Comparison of ENCODE assay signal across 18 cellular contexts in genomic region chr9:126410229-126410628, GRCh38.
DNase-seq lines count a peak whose midpoint lies in the region; ATAC-seq and TF ChIP-seq lines count a peak whose summit lies in the region.
"Had no signal": no experiment of that assay in that cellular context is flagged by ENCODE, and none has a peak within 500 bp of the region (broad histone marks: within the 10 kb centered on the region; RNA-seq: fewer than 3 reads in every experiment).

No MANE protein-coding gene starts in this region.

- H3K9me3 Mint-ChIP-seq in activated CD4-positive, alpha-beta T cell treated with anti-CD3 and anti-CD28 coated beads, Interleukin-2, amount 10 ng/mL, durations not matched to agents 7 days and 5 days = no peaks in the 10 kb centered on the region
- no peaks in the 10 kb centered on the region for H3K9me3 Mint-ChIP-seq in effector memory CD8-positive, alpha-beta T cell

- peaks cover 55% of the 10 kb centered on the region for H3K4me1 Mint-ChIP-seq in activated CD4-positive, alpha-beta T cell treated with anti-CD3 and anti-CD28 coated beads, Interleukin-2, amount 10 ng/mL, durations not matched to agents 7 days and 5 days
- peaks cover 23 to 37% of the 10 kb centered on the region in 2 donors for H3K4me1 Mint-ChIP-seq in effector memory CD8-positive, alpha-beta T cell (ENCODE audit: low read depth in 2 of 2)

- POLR2A ChIA-PET in activated CD4-positive, alpha-beta T cell treated with anti-CD3 and anti-CD28 coated beads, Interleukin-2, amount 10 ng/mL, durations not matched to agents 7 days and 5 days (lab: Charles Lee) = no interaction called here

- no peaks in the 10 kb centered on the region for H3K36me3 ChIP-seq in BLaER1 treated with 17β-estradiol and CSF1 and Interleukin-3, amounts not matched to agents 10 nM and 100 nM
- H3K36me3 ChIP-seq in KOPT-K1 (ENCODE audit: insufficient read depth, low read length) (peaks cover 7% of the 10 kb centered on the region; the same call in 1 of the 2 replicates), esophagus muscularis mucosa (peaks cover 0 to 24% (median 15%) of the 10 kb centered on the region in 4 donors)

- no peaks in the 10 kb centered on the region for H3K27me3 Mint-ChIP-seq in activated CD4-positive, alpha-beta T cell treated with anti-CD3 and anti-CD28 coated beads, Interleukin-2, amount 10 ng/mL, durations not matched to agents 7 days and 5 days
- no peaks in the 10 kb centered on the region for H3K27me3 Mint-ChIP-seq in effector memory CD8-positive, alpha-beta T cell
- H3K27me3 Mint-ChIP-seq: B cell had no signal

- H3K4me2 ChIP-seq in BLaER1 treated with 17β-estradiol and CSF1 and Interleukin-3, amounts not matched to agents 10 nM and 100 nM = peak overlapping the region in 9 of 11 experiments; percentile 80 to 96 (median 83); a peak in 16 of 22 replicates

- H3K27ac Mint-ChIP-seq in activated CD4-positive, alpha-beta T cell treated with anti-CD3 and anti-CD28 coated beads, Interleukin-2, amount 10 ng/mL, durations not matched to agents 7 days and 5 days = peak overlapping the region; percentile 98
- peak overlapping the region; percentile 95 to 97 for H3K27ac Mint-ChIP-seq in effector memory CD8-positive, alpha-beta T cell
- H3K27ac Mint-ChIP-seq: B cell had no signal

- no peak overlapping the region for H3K9ac ChIP-seq in BLaER1 treated with 17β-estradiol and CSF1 and Interleukin-3, amounts not matched to agents 10 nM and 100 nM
- H3K9ac ChIP-seq: KMS-11 had no signal

- intact Hi-C loops in esophagus muscularis mucosa (cut with DNase I) = no loop called here

- 89% methylated on average over 4 of the region's 4 CpGs for WGBS in esophagus muscularis mucosa

- no peak for TF ChIP-seq POLR2A in esophagus muscularis mucosa (IDR thresholded peaks at IDR 0.05; ENCODE audit: low read depth)

- H3K27me3 ChIP-seq in BLaER1 treated with 17β-estradiol and CSF1 and Interleukin-3, amounts not matched to agents 10 nM and 100 nM = no peaks in the 10 kb centered on the region
- H3K27me3 ChIP-seq in esophagus muscularis mucosa = no peaks in the 10 kb centered on the region

- peaks cover 7% of the 10 kb centered on the region for H3K36me3 Mint-ChIP-seq in activated CD4-positive, alpha-beta T cell treated with anti-CD3 and anti-CD28 coated beads, Interleukin-2, amount 10 ng/mL, durations not matched to agents 7 days and 5 days (ENCODE audit: low read depth)
- H3K36me3 Mint-ChIP-seq in effector memory CD8-positive, alpha-beta T cell (ENCODE audit: insufficient read depth) = peaks cover 4% of the 10 kb centered on the region

- no peak for TF ChIP-seq CTCF in esophagus muscularis mucosa (IDR thresholded peaks at IDR 0.05)

- H4K20me1 ChIP-seq in BLaER1 treated with 17β-estradiol and CSF1 and Interleukin-3, amounts not matched to agents 10 nM and 100 nM = no peaks in the 10 kb centered on the region

- CTCF ChIA-PET in activated CD4-positive, alpha-beta T cell treated with anti-CD3 and anti-CD28 coated beads, Interleukin-2, amount 10 ng/mL, durations not matched to agents 7 days and 5 days (lab: Charles Lee) = interaction anchor here (1.8 to 2.5 kb wide), 2 partner anchors 11 to 14 kb away, joined by 5 to 10 read pairs; no protein-coding TSS in a partner anchor

- peaks cover 39 to 70% (median 60%) of the 10 kb centered on the region in 10 experiments for H3K4me1 ChIP-seq in BLaER1 treated with 17β-estradiol and CSF1 and Interleukin-3, amounts not matched to agents 10 nM and 100 nM
- peaks cover 0 to 23% (median 9%) of the 10 kb centered on the region in 4 donors for H3K4me1 ChIP-seq in esophagus muscularis mucosa

- no peak for TF ChIP-seq EP300 in esophagus muscularis mucosa (IDR thresholded peaks at IDR 0.05)

- H3K4me3 Mint-ChIP-seq in activated CD4-positive, alpha-beta T cell treated with anti-CD3 and anti-CD28 coated beads, Interleukin-2, amount 10 ng/mL, durations not matched to agents 7 days and 5 days = no peak overlapping the region
- H3K4me3 Mint-ChIP-seq in effector memory CD8-positive, alpha-beta T cell = no peak overlapping the region
- H3K4me3 Mint-ChIP-seq: B cell had no signal

- no peak for ATAC-seq in effector memory CD8-positive, alpha-beta T cell (replicated peaks)
- no peak for ATAC-seq in HG03442 (IDR thresholded peaks at IDR 0.05; ENCODE audit: unreplicated experiment)
- ATAC-seq: PC-3 had no signal

- H3K9me3 ChIP-seq in BLaER1 treated with 17β-estradiol and CSF1 and Interleukin-3, amounts not matched to agents 10 nM and 100 nM (replicated peaks in 1 of 11) = no peaks in the 10 kb centered on the region
- H3K9me3 ChIP-seq in KOPT-K1 (ENCODE audit: insufficient read depth, low read length, poor library complexity, severe bottlenecking) = no peaks in the 10 kb centered on the region
- no peaks in the 10 kb centered on the region for H3K9me3 ChIP-seq in esophagus muscularis mucosa

- no peak overlapping the region for H3K4me3 ChIP-seq in BLaER1 treated with 17β-estradiol and CSF1 and Interleukin-3, amounts not matched to agents 10 nM and 100 nM
- H3K4me3 ChIP-seq in esophagus muscularis mucosa = no peak overlapping the region

- H3K27ac ChIP-seq in BLaER1 treated with 17β-estradiol and CSF1 and Interleukin-3, amounts not matched to agents 10 nM and 100 nM = peak overlapping the region in 2 of 11 experiments; percentile 1 to 81; a peak in 2 of 22 replicates
- peak overlapping the region; percentile 93 for H3K27ac ChIP-seq in KOPT-K1 (ENCODE audit: low read depth, low read length, poor library complexity, severe bottlenecking)
- no peak overlapping the region for H3K27ac ChIP-seq in esophagus muscularis mucosa (replicated peaks in 1 of 4)
- H3K27ac ChIP-seq: KMS-11 had no signal

- no peak for DNase-seq in activated CD4-positive, alpha-beta T cell treated with anti-CD3 and anti-CD28 coated beads, Interleukin-2, amount 10 ng/mL, durations not matched to agents 7 days and 5 days
- no peak for DNase-seq in activated CD4-positive, alpha-beta T cell treated with anti-CD3 and anti-CD28 coated beads, Interleukin-2, amount 50 U/mL, for 4 hours
- no peak for DNase-seq in effector memory CD8-positive, alpha-beta T cell
- DNase-seq in ureter (ENCODE audit: low spot score) = no peak
- no peak for DNase-seq in esophagus muscularis mucosa (ENCODE audit: extremely low spot score)
- DNase-seq: DMS79, NCI-H1417 treated with DMSO at 0.1 percent for 48 hours, NCI-H2029, NCI-H2171, NCI-H526, PC-3, RPMI8226, SHP77 treated with DMSO at 0.1 percent for 48 hours had no signal
